22 cellular contexts compared by ENCODE assay signal in the genomic region with DNA sequence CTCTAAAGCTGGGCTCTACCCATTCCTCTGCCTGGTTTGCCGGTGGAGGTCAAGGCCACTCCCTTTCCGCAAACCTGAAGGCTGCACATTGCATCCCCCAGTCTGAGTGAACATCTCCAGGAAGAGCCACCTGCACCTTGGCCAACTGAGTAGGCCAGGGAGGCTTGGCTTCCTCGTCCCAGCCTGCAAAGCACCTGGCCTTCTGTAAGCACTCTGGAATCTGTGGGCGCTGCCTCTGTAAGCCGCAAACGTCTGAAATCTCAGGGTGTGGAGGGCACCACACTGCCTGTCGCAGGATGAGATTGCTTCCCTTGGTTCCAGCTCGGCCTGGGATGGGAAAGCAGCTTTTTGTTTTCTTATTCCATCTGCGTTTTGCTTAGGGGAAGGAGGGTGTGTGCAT.
"Had no signal": no experiment of that assay in that cellular context is flagged by ENCODE, and none has a peak within 500 bp of the region (broad histone marks: within the 10 kb centered on the region; RNA-seq: fewer than 3 reads in every experiment).

No MANE protein-coding gene starts in this region.

- DNase-seq: cerebellar nuclear complex; cortex of kidney; effector memory CD8-positive, alpha-beta T cell; erythroblast; esophagus squamous epithelium; foreskin melanocyte; hypothalamus; immature natural killer cell; mucosa of descending colon; naive B cell; sigmoid colon; stimulated activated CD4-positive, alpha-beta T cell treated with anti-CD3 and anti-CD28 coated beads, Interleukin-2, amount 100 ng/mL, for 24 hours; stimulated activated CD4-positive, alpha-beta T cell treated with anti-CD3 and anti-CD28 coated beads, Interleukin-4, amount 100 ng/mL, for 24 hours; stimulated activated naive CD8-positive, alpha-beta T cell treated with anti-CD3 and anti-CD28 coated beads, Interleukin-15, Interleukin-2, amounts not matched to agents 100 U/mL and 50 U/mL, for 24 hours; transverse colon had no signal

- H3K27me3 ChIP-seq: esophagus squamous epithelium, sigmoid colon, suprapubic skin, transverse colon had no signal

- FAIRE-seq: endometrium, keratinocyte had no signal

- ATAC-seq: effector memory CD8-positive, alpha-beta T cell; mucosa of descending colon; natural killer cell treated with Interleukin-12 subunit alpha and Interleukin-12 subunit beta and Interleukin-15 and Interleukin-18, amount 100 ng/mL, for 72 hours; stimulated activated memory B cell treated with anti-CD40 and anti-IgM and Interleukin-4, amounts not matched to agents 10 μg/mL and 1 μg/mL and 100 μg/mL, for 72 hours; stimulated activated naive CD8-positive, alpha-beta T cell treated with anti-CD3 and anti-CD28 coated beads, Interleukin-15, Interleukin-2, amounts not matched to agents 100 U/mL and 50 U/mL, for 24 hours had no signal

- H3K9me3 ChIP-seq: esophagus squamous epithelium, mucosa of descending colon, sigmoid colon, suprapubic skin, transverse colon had no signal

- H3K27ac ChIP-seq: esophagus squamous epithelium, parathyroid adenoma, sigmoid colon, suprapubic skin, transverse colon had no signal

- H3K4me1 ChIP-seq: esophagus squamous epithelium, parathyroid adenoma, sigmoid colon, suprapubic skin, transverse colon had no signal

- H3K36me3 ChIP-seq: suprapubic skin, transverse colon had no signal

- H3K4me3 ChIP-seq: esophagus squamous epithelium, lung, mucosa of descending colon, sigmoid colon, suprapubic skin, transverse colon had no signal
